In the genomic region with DNA sequence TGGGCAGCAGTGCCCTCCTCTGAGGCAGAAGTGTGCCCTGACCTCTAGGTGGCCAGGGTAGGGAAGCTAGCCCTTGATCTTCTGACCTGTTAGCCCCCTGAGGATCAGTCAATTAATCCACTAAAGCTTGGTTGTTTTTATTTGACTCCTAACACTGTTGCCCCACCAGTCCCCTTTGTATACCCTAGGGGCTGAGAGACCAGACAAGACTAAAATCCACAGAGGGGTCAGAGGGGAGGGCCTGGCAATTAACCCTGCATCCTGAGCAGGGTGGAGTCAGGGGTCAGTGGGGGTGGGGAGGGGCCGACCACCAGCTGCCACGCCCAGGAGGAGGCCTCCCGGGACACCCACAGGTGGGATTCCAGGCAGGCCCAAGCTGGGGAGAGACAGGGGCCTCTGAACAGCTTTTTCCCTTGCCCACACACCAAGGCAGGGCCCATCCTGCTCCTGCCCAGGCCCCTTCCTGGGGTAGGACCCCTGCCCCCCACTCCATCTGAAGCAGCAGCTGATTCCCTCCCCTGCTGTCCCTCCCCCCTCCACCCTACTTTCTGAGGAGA, we compare ENCODE assay signal across 21 cellular contexts. TPM values are rescaled to one million over a fixed set of nuclear protein-coding genes. Genes with fewer than 3 reads are reported as not detected.
"Had no signal": no experiment of that assay in that cellular context is flagged by ENCODE, and none has a peak within 500 bp of the region (broad histone marks: within the 10 kb centered on the region; RNA-seq: fewer than 3 reads in every experiment).

No MANE protein-coding gene starts in this region.

- H3K27ac ChIP-seq: coronary artery, heart right ventricle, ovary, right atrium auricular region, sigmoid colon, skin epidermis, thoracic aorta had no signal

- H3K9me3 Mint-ChIP-seq: nephron; stimulated activated naive CD8-positive, alpha-beta T cell treated with anti-CD3 and anti-CD28 coated beads, Interleukin-15, amount 100 ng/mL, for 72 hours; type B pancreatic cell had no signal

- H3K9me3 ChIP-seq: heart right ventricle, ovary, right atrium auricular region, sigmoid colon, thoracic aorta had no signal

- H3K36me3 ChIP-seq: heart right ventricle, ovary, right atrium auricular region, sigmoid colon, thoracic aorta had no signal

- H3K4me1 ChIP-seq: heart right ventricle, right atrium auricular region had no signal

- H3K4me1 Mint-ChIP-seq: stimulated activated naive CD8-positive, alpha-beta T cell treated with anti-CD3 and anti-CD28 coated beads, Interleukin-15, amount 100 ng/mL, for 72 hours had no signal

- DNase-seq: effector CD4-positive, alpha-beta T cell; heart right ventricle; kidney glomerular epithelial cell; mesendoderm; naive B cell; ovary; sigmoid colon; stimulated activated CD4-positive, alpha-beta T cell treated with anti-CD3 and anti-CD28 coated beads, Interleukin-2, amount 100 ng/mL, for 24 hours; stimulated activated CD4-positive, alpha-beta T cell treated with anti-CD3 and anti-CD28 coated beads, Interleukin-4, amount 100 ng/mL, for 4 hours; stimulated activated naive B cell treated with anti-CD40 and anti-IgM and Interleukin-4, amounts not matched to agents 10 μg/mL and 1 μg/mL and 100 μg/mL, for 72 hours; stimulated activated naive CD8-positive, alpha-beta T cell treated with anti-CD3 and anti-CD28 coated beads, Interleukin-15, amount 100 ng/mL, for 72 hours had no signal

- H3K4me3 Mint-ChIP-seq: naive B cell; nephron; stimulated activated naive B cell treated with anti-CD40 and anti-IgM and Interleukin-4, amounts not matched to agents 10 μg/mL and 1 μg/mL and 100 μg/mL, for 72 hours; stimulated activated naive CD8-positive, alpha-beta T cell treated with anti-CD3 and anti-CD28 coated beads, Interleukin-15, amount 100 ng/mL, for 72 hours; type B pancreatic cell had no signal

- H3K4me3 ChIP-seq: coronary artery, heart right ventricle, ovary, right atrium auricular region, sigmoid colon, skin epidermis, thoracic aorta had no signal

- H3K27me3 ChIP-seq: ovary had no signal

- H3K36me3 Mint-ChIP-seq: naive B cell; stimulated activated naive B cell treated with anti-CD40 and anti-IgM and Interleukin-4, amounts not matched to agents 10 μg/mL and 1 μg/mL and 100 μg/mL, for 72 hours; type B pancreatic cell had no signal

- ATAC-seq: heart right ventricle; stimulated activated naive B cell treated with anti-CD40 and anti-IgM and Interleukin-4, amounts not matched to agents 10 μg/mL and 1 μg/mL and 100 μg/mL, for 72 hours; stimulated activated naive CD8-positive, alpha-beta T cell treated with anti-CD3 and anti-CD28 coated beads, Interleukin-15, amount 100 ng/mL, for 72 hours had no signal

- H3K27ac Mint-ChIP-seq: naive B cell; nephron; stimulated activated naive B cell treated with anti-CD40 and anti-IgM and Interleukin-4, amounts not matched to agents 10 μg/mL and 1 μg/mL and 100 μg/mL, for 72 hours; stimulated activated naive CD8-positive, alpha-beta T cell treated with anti-CD3 and anti-CD28 coated beads, Interleukin-15, amount 100 ng/mL, for 72 hours; type B pancreatic cell had no signal

RNA-seq across cellular contexts. Expression of gene RHCG, which starts 52.1 kb away (rescaled TPM):
- total RNA-seq: dermis microvascular lymphatic vessel endothelial cell, glomerular endothelial cell, lung microvascular endothelial cell, posterior vena cava, sigmoid colon, thoracic aorta had no signal
- polyA plus RNA-seq: ovary had no signal
